ENCODE assay signal across 35 cellular contexts in genomic region chr19:5533257-5533656, GRCh38. TPM values are rescaled to one million over a fixed set of nuclear protein-coding genes. Genes with fewer than 3 reads are reported as not detected.
DNase-seq lines count a peak whose midpoint lies in the region; ATAC-seq and TF ChIP-seq lines count a peak whose summit lies in the region.
"Had no signal": no experiment of that assay in that cellular context is flagged by ENCODE, and none has a peak within 500 bp of the region (broad histone marks: within the 10 kb centered on the region; RNA-seq: fewer than 3 reads in every experiment).

No MANE protein-coding gene starts in this region.

- H3K27me3 ChIP-seq in neuronal stem cell (ENCODE audit: control insufficient read depth in 3 of 3, insufficient read depth in 3 of 3, low read depth in 1 of 3, low read length in 3 of 3) (no peaks in the 10 kb centered on the region), osteoblast (ENCODE audit: insufficient read depth, low read length) (peaks cover 4% of the 10 kb centered on the region), trophoblast cell (ENCODE audit: insufficient read depth, low read length) (no peaks in the 10 kb centered on the region)
- H3K27me3 ChIP-seq: BE2C; BLaER1; BLaER1 treated with 17β-estradiol and CSF1 and Interleukin-3, amounts not matched to agents 10 nM and 100 nM had no signal

- no peak overlapping the region for H4K91ac ChIP-seq in neuronal stem cell (ENCODE audit: low read depth, low read length, poor library complexity)
- no peak overlapping the region for H4K91ac ChIP-seq in trophoblast cell (ENCODE audit: low read depth, low read length)

- H2BK12ac ChIP-seq in neuronal stem cell (ENCODE audit: low read length): no peak overlapping the region
- H2BK12ac ChIP-seq in trophoblast cell (ENCODE audit: low read length): no peak overlapping the region

- H3K4me2 ChIP-seq in neuronal stem cell (ENCODE audit: insufficient read depth, low read length, poor library complexity, severe bottlenecking) (no peak overlapping the region), osteoblast (ENCODE audit: insufficient read depth, low read length) (no peak overlapping the region), trophoblast cell (ENCODE audit: low read length) (no peak overlapping the region)
- H3K4me2 ChIP-seq: A549; BLaER1; BLaER1 treated with 17β-estradiol and CSF1 and Interleukin-3, amounts not matched to agents 10 nM and 100 nM had no signal

- H3K14ac ChIP-seq in neuronal stem cell (ENCODE audit: low read length) (no peak overlapping the region), trophoblast cell (ENCODE audit: low read length) (no peak overlapping the region)

- H4K8ac ChIP-seq in neuronal stem cell (ENCODE audit: low read depth, low read length) (no peak overlapping the region), trophoblast cell (ENCODE audit: low read depth, low read length) (no peak overlapping the region)

- H3K4me3 ChIP-seq in HEK293 (ENCODE audit: low read depth, low read length) (no peak overlapping the region), neuronal stem cell (ENCODE audit: low read length in 2 of 2) (no peak overlapping the region), osteoblast (ENCODE audit: insufficient read depth, low read length) (no peak overlapping the region), trophoblast cell (ENCODE audit: low read depth, low read length) (peak overlapping the region; percentile 44)
- H3K4me3 ChIP-seq: A549; BLaER1; BLaER1 treated with 17β-estradiol and CSF1 and Interleukin-3, amounts not matched to agents 10 nM and 100 nM had no signal

- no peak for TF ChIP-seq CTCF in HEK293 (tag by site-specific recombination; IDR thresholded peaks at IDR 0.05)
- TF ChIP-seq CTCF in osteoblast (IDR thresholded peaks at IDR 0.05; ENCODE audit: extremely low read depth, low read depth, low read length): no peak
- no peak for TF ChIP-seq CTCF in osteocyte (IDR thresholded peaks at IDR 0.05)

- peak overlapping the region; percentile 45 for H2BK15ac ChIP-seq in neuronal stem cell (ENCODE audit: low read length)

- no peak overlapping the region for H3K4me3 Mint-ChIP-seq in osteocyte (ENCODE audit: unreplicated experiment)
- H3K4me3 Mint-ChIP-seq: B cell; CD14-positive monocyte; CD4-positive, alpha-beta T cell; CD4-positive, CD25-positive, alpha-beta regulatory T cell; CD8-positive, alpha-beta memory T cell; CD8-positive, alpha-beta T cell had no signal

- H3K23ac ChIP-seq in neuronal stem cell (ENCODE audit: low read depth, low read length, poor library complexity) (no peak overlapping the region), trophoblast cell (ENCODE audit: low read length) (no peak overlapping the region)

- H3K79me2 ChIP-seq in osteoblast (ENCODE audit: insufficient read depth, low read length) (no peaks in the 10 kb centered on the region), trophoblast cell (ENCODE audit: control insufficient read depth, insufficient read depth, low read length, poor library complexity) (no peaks in the 10 kb centered on the region)

- no peaks in the 10 kb centered on the region for H3K79me1 ChIP-seq in neuronal stem cell (ENCODE audit: low read depth, low read length)
- H3K79me1 ChIP-seq in trophoblast cell (ENCODE audit: low read length): peaks cover 3% of the 10 kb centered on the region

- H3K4me1 Mint-ChIP-seq in osteocyte (ENCODE audit: unreplicated experiment): peaks cover 8% of the 10 kb centered on the region
- H3K4me1 Mint-ChIP-seq: B cell; CD14-positive monocyte; CD4-positive, alpha-beta memory T cell; CD8-positive, alpha-beta memory T cell had no signal

- H3K18ac ChIP-seq in neuronal stem cell (ENCODE audit: low read length): peak overlapping the region; percentile 65
- H3K18ac ChIP-seq in trophoblast cell (ENCODE audit: low read length): no peak overlapping the region

- CTCF ChIA-PET in HEK293 (lab: Yijun Ruan, JAX): no interaction called here

- H4K20me1 ChIP-seq in osteoblast (ENCODE audit: insufficient read depth, low read length): no peaks in the 10 kb centered on the region
- H4K20me1 ChIP-seq: BLaER1; BLaER1 treated with 17β-estradiol and CSF1 and Interleukin-3, amounts not matched to agents 10 nM and 100 nM had no signal

- H3K9me3 Mint-ChIP-seq in osteocyte (ENCODE audit: unreplicated experiment): peaks cover 9% of the 10 kb centered on the region

- H2AFZ ChIP-seq in neuronal stem cell (ENCODE audit: low read length) (no peak overlapping the region), osteoblast (ENCODE audit: low read length) (no peak overlapping the region), trophoblast cell (ENCODE audit: insufficient read depth, low read length, poor library complexity) (no peak overlapping the region)

- ATAC-seq in HG02642 (IDR thresholded peaks at IDR 0.05; ENCODE audit: poor library complexity, unreplicated experiment): no peak
- ATAC-seq: A549; CD8-positive, alpha-beta T cell had no signal

- H3K9me3 ChIP-seq in HEK293 (ENCODE audit: control insufficient read depth, insufficient read depth, low read depth, low read length): no peaks in the 10 kb centered on the region
- peaks cover 6 to 20% of the 10 kb centered on the region in 2 donors for H3K9me3 ChIP-seq in neuronal stem cell (replicated peaks in 1 of 2; ENCODE audit: control insufficient read depth in 2 of 2, insufficient read depth in 1 of 2, low read depth in 1 of 2, low read length in 2 of 2)
- H3K9me3 ChIP-seq in osteoblast (ENCODE audit: low read depth, low read length): peaks cover 7% of the 10 kb centered on the region
- peaks cover 13% of the 10 kb centered on the region for H3K9me3 ChIP-seq in trophoblast cell (ENCODE audit: insufficient read depth, low read depth, low read length)
- H3K9me3 ChIP-seq: BE2C had no signal

- H2BK5ac ChIP-seq in neuronal stem cell (ENCODE audit: low read length) (no peak overlapping the region), trophoblast cell (ENCODE audit: low read depth, low read length, poor library complexity) (no peak overlapping the region)

- no peak overlapping the region for H4K12ac ChIP-seq in trophoblast cell (ENCODE audit: low read depth, low read length)

- H3K36me3 Mint-ChIP-seq in osteocyte (ENCODE audit: unreplicated experiment): peaks cover 3% of the 10 kb centered on the region
- H3K36me3 Mint-ChIP-seq: CD14-positive monocyte had no signal

- DNase-seq in neuronal stem cell (ENCODE audit: low spot score): no peak
- peak; percentile 47 for DNase-seq in osteoblast (ENCODE audit: insufficient read length, low spot score, missing footprints)
- DNase-seq in trophoblast cell: no peak
- DNase-seq in osteocyte (ENCODE audit: extremely low spot score, unreplicated experiment): no peak
- no peak for DNase-seq in GDM1 (lab: John Stamatoyannopoulos, UW)
- no peak for DNase-seq in NCI-H2107 treated with DMSO at 0.1 percent for 48 hours (lab: John Stamatoyannopoulos, UW; ENCODE audit: unreplicated experiment)
- DNase-seq: 8988T; ACHN; AML-193; BE2C; C1 segment of cervical spinal cord; Caco-2; Calu3; CD4-positive, alpha-beta memory T cell; CD4-positive, alpha-beta T cell; CD4-positive, CD25-positive, alpha-beta regulatory T cell; CD8-positive, alpha-beta memory T cell; CD8-positive, alpha-beta T cell; COR-L47; DMS 273 treated with DMSO at 0.1 percent for 48 hours; DMS153; DMS53; DMS79; DMS79 treated with DMSO at 0.1 percent for 48 hours; DND-41; EL had no signal

- H2AK5ac ChIP-seq in neuronal stem cell (ENCODE audit: low read depth, low read length): peak overlapping the region; percentile 76
- H2AK5ac ChIP-seq in trophoblast cell (ENCODE audit: low read length): no peak overlapping the region

- H3K27ac Mint-ChIP-seq in osteocyte (ENCODE audit: unreplicated experiment): no peak overlapping the region
- H3K27ac Mint-ChIP-seq: B cell; CD14-positive monocyte; CD4-positive, alpha-beta memory T cell; CD4-positive, alpha-beta T cell; CD4-positive, CD25-positive, alpha-beta regulatory T cell; CD8-positive, alpha-beta memory T cell; CD8-positive, alpha-beta T cell had no signal

- peaks cover 6% of the 10 kb centered on the region for H3K27me3 Mint-ChIP-seq in osteocyte (ENCODE audit: unreplicated experiment)

- H3K4ac ChIP-seq in neuronal stem cell (ENCODE audit: low read length) (no peak overlapping the region), trophoblast cell (ENCODE audit: low read depth, low read length) (no peak overlapping the region)

- no peak overlapping the region for H3K27ac ChIP-seq in HEK293 (ENCODE audit: extremely low read depth, low read depth, low read length)
- no peak overlapping the region for H3K27ac ChIP-seq in neuronal stem cell (replicated peaks; ENCODE audit: low read length)
- H3K27ac ChIP-seq in osteoblast (ENCODE audit: low read depth, low read length): no peak overlapping the region
- no peak overlapping the region for H3K27ac ChIP-seq in trophoblast cell (ENCODE audit: low read depth, low read length)
- H3K27ac ChIP-seq: 22Rv1; A549; BLaER1; BLaER1 treated with 17β-estradiol and CSF1 and Interleukin-3, amounts not matched to agents 10 nM and 100 nM; C4-2B had no signal

- no peaks in the 10 kb centered on the region for H3K36me3 ChIP-seq in HEK293 (ENCODE audit: control insufficient read depth in 2 of 2, insufficient read depth in 1 of 2, low read length in 2 of 2)
- H3K36me3 ChIP-seq in neuronal stem cell (replicated peaks in 1 of 2; ENCODE audit: control insufficient read depth in 2 of 2, insufficient read depth in 2 of 2, low read length in 2 of 2): no peaks in the 10 kb centered on the region
- no peaks in the 10 kb centered on the region for H3K36me3 ChIP-seq in osteoblast (ENCODE audit: insufficient read depth, low read length)
- H3K36me3 ChIP-seq in trophoblast cell (ENCODE audit: control insufficient read depth in 1 of 2, insufficient read depth in 2 of 2, low read length in 2 of 2): no peaks in the 10 kb centered on the region
- H3K36me3 ChIP-seq: BE2C; BLaER1; BLaER1 treated with 17β-estradiol and CSF1 and Interleukin-3, amounts not matched to agents 10 nM and 100 nM had no signal

- H3K9ac ChIP-seq in neuronal stem cell (ENCODE audit: low read depth, low read length, poor library complexity) (no peak overlapping the region), trophoblast cell (ENCODE audit: low read length) (no peak overlapping the region)
- H3K9ac ChIP-seq: BLaER1; BLaER1 treated with 17β-estradiol and CSF1 and Interleukin-3, amounts not matched to agents 10 nM and 100 nM had no signal

- POLR2A ChIA-PET in HEK293 (lab: Yijun Ruan, JAX): no interaction called here

- no CpG with 5 or more reads among the region's 3 CpGs for WGBS in neuronal stem cell (ENCODE audit: extremely low coverage in 2 of 2, insufficient read length in 2 of 2, insufficient replicate concordance in 1 of 2), 2 donors
- WGBS in trophoblast cell (ENCODE audit: extremely low coverage, insufficient coverage, insufficient read length): no CpG with 5 or more reads among the region's 3 CpGs

- H3K4me1 ChIP-seq in HEK293 (ENCODE audit: control insufficient read depth, insufficient read depth, low read length) (no peaks in the 10 kb centered on the region; the same call in 1 of the 2 replicates), neuronal stem cell (ENCODE audit: control insufficient read depth in 2 of 2, insufficient read depth in 1 of 2, low read depth in 1 of 2, low read length in 2 of 2) (peaks cover 11 to 16% of the 10 kb centered on the region in 2 donors), osteoblast (ENCODE audit: insufficient read depth, low read length) (no peaks in the 10 kb centered on the region), trophoblast cell (ENCODE audit: control insufficient read depth in 1 of 2, insufficient read depth in 2 of 2, low read length in 2 of 2) (peaks cover 14% of the 10 kb centered on the region in 2 experiments)
- H3K4me1 ChIP-seq: BLaER1 treated with 17β-estradiol and CSF1 and Interleukin-3, amounts not matched to agents 10 nM and 100 nM; Caco-2 had no signal

- H2BK120ac ChIP-seq in neuronal stem cell (ENCODE audit: low read depth, low read length) (no peak overlapping the region), trophoblast cell (ENCODE audit: insufficient read depth, low read length, poor library complexity) (no peak overlapping the region)

RNA-seq across cellular contexts. Expression of gene TINCR, which starts 34.5 kb away (rescaled TPM):
- polyA plus RNA-seq in neuronal stem cell (2013, experiment 1 of 2): 7.6 TPM
- polyA plus RNA-seq in neuronal stem cell (2013, experiment 2 of 2): 8.0 TPM
- under 0.01 and 0.36 TPM in 2 replicates for total RNA-seq in osteoblast
- 72.9 and 77.9 TPM in 2 replicates for polyA plus RNA-seq in trophoblast cell (2013)
- total RNA-seq in osteocyte: 13.5 and 16.4 TPM in 2 replicates
- polyA plus RNA-seq: CD14-positive monocyte; CD4-positive, CD25-positive, alpha-beta regulatory T cell had no signal

Comparison
In these comparisons a context has a peak if more than half of its experiments do, and no peak if none do; other contexts are left out.
1. RNA of gene TINCR, which starts 34.5 kb away (total RNA-seq): 13.5 to 16.4 TPM in osteocyte; under 0.01 to 0.36 TPM in osteoblast; every median in the first group is over 10 times any median in the second.